Comparison of ENCODE assay signal across 21 cellular contexts in the genomic region with DNA sequence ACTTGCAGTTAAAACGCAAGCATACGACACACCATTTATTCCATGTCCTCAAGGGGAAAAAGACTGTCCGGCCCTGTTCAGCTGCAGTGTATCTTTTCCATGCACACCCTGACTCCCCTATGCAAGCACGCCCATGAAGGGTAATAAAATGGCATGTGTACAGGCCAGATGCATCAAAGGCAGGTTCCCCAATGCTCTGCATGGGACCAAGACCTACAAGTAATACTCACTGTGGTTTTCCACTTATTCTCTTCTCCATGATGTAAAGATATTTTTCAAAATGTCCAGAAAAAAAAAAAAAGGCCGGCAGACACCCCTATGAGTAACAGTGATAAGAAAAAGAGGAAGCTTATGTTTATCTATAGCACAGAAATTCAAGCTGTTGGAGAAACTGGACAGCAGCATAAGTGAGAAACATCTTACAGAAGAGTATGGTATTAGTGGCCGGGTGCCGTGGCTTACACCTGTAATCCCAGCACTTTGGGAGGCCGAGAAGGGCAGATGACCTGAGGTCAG.
DNase-seq lines count a peak whose midpoint lies in the region; ATAC-seq, FAIRE-seq and TF ChIP-seq lines count a peak whose summit lies in the region.
"Had no signal": no experiment of that assay in that cellular context is flagged by ENCODE, and none has a peak within 500 bp of the region (broad histone marks: within the 10 kb centered on the region; RNA-seq: fewer than 3 reads in every experiment).

No MANE protein-coding gene starts in this region.

- H3K9me1 ChIP-seq in K562 (ENCODE audit: control insufficient read depth, insufficient read depth, low read length) = no peaks in the 10 kb centered on the region

- H3K4me3 Mint-ChIP-seq in Caco-2 (ENCODE audit: unreplicated experiment) = no peak overlapping the region
- H3K4me3 Mint-ChIP-seq: CD14-positive monocyte had no signal

- TF ChIP-seq RAD21 in K562 (CRISPR knock-in tag; conservative IDR thresholded peaks at IDR 0.05 in 1 of 2, IDR thresholded peaks at IDR 0.05 in 1 of 2) = 0 out of 4 replicates have a peak, but pooled peaks of 1 of the 2 experiments have one; percentile 8

- H3F3A ChIP-seq in PC-9 (ENCODE audit: insufficient read depth, low read depth) = no peaks in the 10 kb centered on the region

- H3K4me3 ChIP-seq in Caco-2 (ENCODE audit: low read depth, low read length) = no peak overlapping the region
- H3K4me3 ChIP-seq in K562 = no peak overlapping the region
- H3K4me3 ChIP-seq in PC-9 = no peak overlapping the region
- H3K4me3 ChIP-seq: HAP-1, Peyer's patch had no signal

- FAIRE-seq in K562 (lab: Jason Lieb, UNC) = peak; percentile 82

- DNase-seq in Caco-2 (no peak), Kasumi-1 (lab: John Stamatoyannopoulos, UW) (peak; percentile 21 to 54), OCI-M1 (lab: John Stamatoyannopoulos, UW) (peak; percentile 90), K562 (ENCODE audit: extremely low read depth in 1 of 4, low spot score in 3 of 4) (peak; percentile 20 to 86 (median 42)), PC-9 (no peak)
- DNase-seq: ACHN; AML-193; Calu3; DMS53; IMR-90; NCI-H1092 treated with DMSO at 0.1 percent for 48 hours; NCI-H1694 treated with DMSO at 0.1 percent for 48 hours; NCI-H446; NK-92 treated with Interleukin-12 subunit alpha and Interleukin-12 subunit beta, amount 100 ng/mL, for 24 hours; Peyer's patch; Right ventricle myocardium superior had no signal

- H3K4me1 Mint-ChIP-seq in Caco-2 (ENCODE audit: low read depth, unreplicated experiment) = peaks cover 13% of the 10 kb centered on the region

- intact Hi-C loops in Caco-2 (cut with micrococcal nuclease; ENCODE audit: unreplicated experiment) (no loop called here), K562 (cut with micrococcal nuclease) (loop anchor here (10.0 kb wide), 1 partner anchor 103 kb away; the partner anchor contains the start of gene B3GNT5), PC-9 (cut with micrococcal nuclease; ENCODE audit: unreplicated experiment) (no loop called here)

- peak overlapping the region; percentile 15 for H3K27ac Mint-ChIP-seq in Caco-2 (ENCODE audit: unreplicated experiment)

- H3K4me1 ChIP-seq in Caco-2 (peaks cover 4% of the 10 kb centered on the region; the same call in 1 of the 2 replicates), K562 (replicated peaks in 1 of 2; ENCODE audit: control insufficient read depth in 2 of 2, insufficient read depth in 2 of 2, low read length in 2 of 2) (peaks cover 37 to 52% of the 10 kb centered on the region in 2 experiments), PC-9 (replicated peaks; ENCODE audit: insufficient read depth) (no peaks in the 10 kb centered on the region)
- H3K4me1 ChIP-seq: HAP-1, Peyer's patch had no signal

- no peaks in the 10 kb centered on the region for H4K20me1 ChIP-seq in K562 (replicated peaks; ENCODE audit: control insufficient read depth, insufficient read depth, low read length)
- no peaks in the 10 kb centered on the region for H4K20me1 ChIP-seq in PC-9 (ENCODE audit: insufficient read depth)

- H3K9me3 Mint-ChIP-seq in Caco-2 (ENCODE audit: unreplicated experiment) = no peaks in the 10 kb centered on the region

- peak overlapping the region in 1 of 2 experiments; percentile 18; a peak in 2 of 4 replicates for H3K9ac ChIP-seq in K562 (ENCODE audit: insufficient read depth in 1 of 2, low read depth in 2 of 2, low read length in 2 of 2)

- no peaks in the 10 kb centered on the region for H3K36me3 Mint-ChIP-seq in Caco-2 (ENCODE audit: insufficient read depth, unreplicated experiment)
- H3K36me3 Mint-ChIP-seq: CD14-positive monocyte had no signal

- H3K27me3 ChIP-seq in Caco-2 (replicated peaks; ENCODE audit: control insufficient read depth, insufficient read depth, low read length) = no peaks in the 10 kb centered on the region
- no peaks in the 10 kb centered on the region; a peak in 1 of 5 replicates for H3K27me3 ChIP-seq in K562 (ENCODE audit: control insufficient read depth in 2 of 2, insufficient read depth in 2 of 2, low read length in 2 of 2)
- H3K27me3 ChIP-seq in PC-9 (ENCODE audit: insufficient read depth, low read depth) = no peaks in the 10 kb centered on the region
- H3K27me3 ChIP-seq: Peyer's patch had no signal

- POLR2A ChIA-PET in Caco-2 (lab: Charles Lee) = no interaction called here
- POLR2A ChIA-PET in K562 (lab: Yijun Ruan, JAX) = interaction anchor here (0.6 to 1.3 kb wide), 5 partner anchors 10 to 454 kb away, joined by 3 to 5 read pairs (median 4); no protein-coding TSS in a partner anchor
- POLR2A ChIA-PET in PC-9 (lab: Charles Lee; ENCODE audit: unreplicated experiment) = no interaction called here

- ATAC-seq in K562 = peak; percentile 79
- ATAC-seq in esophagus mucosa = no peak
- no peak for ATAC-seq in HG03439 (IDR thresholded peaks at IDR 0.05; ENCODE audit: unreplicated experiment)
- ATAC-seq: SK-N-SH treated with all-trans-retinoic acid at 6 μM for 48 hours had no signal

- H3K9me2 ChIP-seq in PC-9 (ENCODE audit: insufficient read depth) = no peaks in the 10 kb centered on the region

- WGBS in K562 (ENCODE audit: insufficient coverage, low coverage, missing lambda C conversion rate) = under 1% methylated on average over 8 of the region's 8 CpGs

- H3K4me2 ChIP-seq in K562 (ENCODE audit: insufficient read depth, low read length) (peak overlapping the region; percentile 71), PC-9 (no peak overlapping the region)

- TF ChIP-seq CTCF in Caco-2 (IDR thresholded peaks at IDR 0.05; ENCODE audit: insufficient read depth in 1 of 2, low read depth in 1 of 2, low read length in 1 of 2, severe bottlenecking in 1 of 2, unreplicated experiment in 1 of 2) (no peak), K562 (IDR thresholded peaks at IDR 0.05 in 2 of 3, conservative IDR thresholded peaks at IDR 0.05 in 1 of 3; ENCODE audit: insufficient read depth in 2 of 3, low read depth in 1 of 3, low read length in 3 of 3) (no peak), PC-9 (conservative IDR thresholded peaks at IDR 0.05) (no peak)

- TF ChIP-seq POLR2A in K562 (conservative IDR thresholded peaks at IDR 0.05) = no peak

- in situ Hi-C loops in K562 (cut with MboI) = no loop called here

- H3K36me3 ChIP-seq in Caco-2 (ENCODE audit: control insufficient read depth, insufficient read depth, low read length) = no peaks in the 10 kb centered on the region
- no peaks in the 10 kb centered on the region for H3K36me3 ChIP-seq in K562 (ENCODE audit: control insufficient read depth, insufficient read depth, low read length)
- no peaks in the 10 kb centered on the region for H3K36me3 ChIP-seq in PC-9 (ENCODE audit: low read depth)
- H3K36me3 ChIP-seq: HAP-1, Peyer's patch had no signal

- CTCF ChIA-PET in Caco-2 (lab: Charles Lee) (no interaction called here), K562 (lab: Yijun Ruan, JAX; ENCODE audit: low intra/inter-chr PET ratio) (interaction anchor here (0.6 kb wide), 1 partner anchor 46 kb away, joined by 4 read pairs; no protein-coding TSS in a partner anchor), PC-9 (lab: Charles Lee) (no interaction called here)

- H3K27me3 Mint-ChIP-seq in Caco-2 (ENCODE audit: insufficient read depth, unreplicated experiment) = no peaks in the 10 kb centered on the region

- H2AFZ ChIP-seq in K562 (ENCODE audit: low read depth, low read length) (peak overlapping the region; percentile 29), PC-9 (no peak overlapping the region)

- H3K9me3 ChIP-seq in Caco-2 (peaks cover under 1% of the 10 kb centered on the region; the same call in 1 of the 2 replicates), K562 (replicated peaks; ENCODE audit: control insufficient read depth, insufficient read depth, low read depth, low read length) (peaks cover 2% of the 10 kb centered on the region; the same call in 1 of the 2 replicates), PC-9 (ENCODE audit: insufficient read depth, low read depth) (no peaks in the 10 kb centered on the region)
- H3K9me3 ChIP-seq: HAP-1, Peyer's patch had no signal

- peak overlapping the region; percentile 58 for H3K27ac ChIP-seq in K562 (ENCODE audit: extremely low read depth, low read depth, low read length)
- no peak overlapping the region for H3K27ac ChIP-seq in PC-9
- H3K27ac ChIP-seq: Peyer's patch had no signal

- BruUV-seq in Caco-2 (replicated peaks; lab: Mats Ljungman, UMichigan) = no TSS peak
- BruUV-seq in K562 (replicated peaks; lab: Mats Ljungman, UMichigan) = no TSS peak
- BruUV-seq in PC-9 (replicated peaks; lab: Mats Ljungman, UMichigan) = no TSS peak

- H3K79me2 ChIP-seq in K562 (ENCODE audit: control insufficient read depth, insufficient read depth, low read length) = no peaks in the 10 kb centered on the region
- no peaks in the 10 kb centered on the region for H3K79me2 ChIP-seq in PC-9 (ENCODE audit: low read depth)

- TF ChIP-seq EP300 in K562 (IDR thresholded peaks at IDR 0.05; ENCODE audit: low read length) = peak; percentile 85

TF ChIP-seq in K562, 482 proteins besides CTCF, POLR2A, EP300 and RAD21 (continues in another document):
- TF ChIP-seq ZNF146 (CRISPR knock-in tag; IDR thresholded peaks at IDR 0.05; ENCODE audit: unreplicated experiment) = no peak
- TF ChIP-seq SMARCB1 (IDR thresholded peaks at IDR 0.05; ENCODE audit: insufficient read length, low read depth) = no peak
- TF ChIP-seq, protein P1, sequence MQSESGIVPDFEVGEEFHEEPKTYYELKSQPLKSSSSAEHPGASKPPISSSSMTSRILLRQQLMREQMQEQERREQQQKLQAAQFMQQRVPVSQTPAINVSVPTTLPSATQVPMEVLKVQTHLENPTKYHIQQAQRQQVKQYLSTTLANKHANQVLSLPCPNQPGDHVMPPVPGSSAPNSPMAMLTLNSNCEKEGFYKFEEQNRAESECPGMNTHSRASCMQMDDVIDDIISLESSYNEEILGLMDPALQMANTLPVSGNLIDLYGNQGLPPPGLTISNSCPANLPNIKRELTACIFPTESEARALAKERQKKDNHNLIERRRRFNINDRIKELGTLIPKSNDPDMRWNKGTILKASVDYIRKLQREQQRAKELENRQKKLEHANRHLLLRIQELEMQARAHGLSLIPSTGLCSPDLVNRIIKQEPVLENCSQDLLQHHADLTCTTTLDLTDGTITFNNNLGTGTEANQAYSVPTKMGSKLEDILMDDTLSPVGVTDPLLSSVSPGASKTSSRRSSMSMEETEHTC (IDR thresholded peaks at IDR 0.05) = no peak
- no peak for TF ChIP-seq TAF1 (IDR thresholded peaks at IDR 0.05; ENCODE audit: control insufficient read depth, extremely low read depth, insufficient read depth, low read length, severe bottlenecking)
- TF ChIP-seq THAP7 (CRISPR knock-in tag; IDR thresholded peaks at IDR 0.05) = no peak
- TF ChIP-seq TOE1 (IDR thresholded peaks at IDR 0.05; ENCODE audit: borderline replicate concordance) = no peak
- TF ChIP-seq TOE1 (CRISPR knock-in tag; IDR thresholded peaks at IDR 0.05; ENCODE audit: borderline replicate concordance, low read depth) = no peak
- no peak for TF ChIP-seq HMG20B (CRISPR knock-in tag; IDR thresholded peaks at IDR 0.05)

Comparison
In these comparisons a context has a peak if more than half of its experiments do, and no peak if none do; other contexts are left out.
1. DNase-seq: peak in Kasumi-1 (2 of 2), OCI-M1 (single experiment) and K562 (4 of 4); none in Caco-2 (0 of 2) and PC-9 (0 of 2).